Comparison of ENCODE assay signal across 19 cellular contexts in genomic region chr7:11153694-11154093, GRCh38.
A peak's percentile ranks its signal among the peaks of the same experiment; 100 is the strongest.
DNase-seq lines count a peak whose midpoint lies in the region; TF ChIP-seq lines count a peak whose summit lies in the region.
"Had no signal": no experiment of that assay in that cellular context is flagged by ENCODE, and none has a peak within 500 bp of the region (broad histone marks: within the 10 kb centered on the region; RNA-seq: fewer than 3 reads in every experiment).

No MANE protein-coding gene starts in this region.

- H3K36me3 ChIP-seq in osteoblast (ENCODE audit: insufficient read depth, low read length): no peaks in the 10 kb centered on the region
- H3K36me3 ChIP-seq in prostate gland: no peaks in the 10 kb centered on the region
- H3K36me3 ChIP-seq: ascending aorta had no signal

- no peaks in the 10 kb centered on the region for H3K9me3 ChIP-seq in osteoblast (ENCODE audit: low read depth, low read length)
- H3K9me3 ChIP-seq in prostate gland: no peaks in the 10 kb centered on the region
- H3K9me3 ChIP-seq: A549, ascending aorta had no signal

- intact Hi-C loops in prostate gland (cut with DNase I): no loop called here

- no peaks in the 10 kb centered on the region for H3K79me2 ChIP-seq in osteoblast (ENCODE audit: insufficient read depth, low read length)

- H3K27ac ChIP-seq in osteoblast (ENCODE audit: low read depth, low read length) (no peak overlapping the region), prostate gland (no peak overlapping the region)
- H3K27ac ChIP-seq: A549, ascending aorta, dorsolateral prefrontal cortex, skin epidermis had no signal

- H3K4me3 ChIP-seq in choroid plexus epithelial cell (ENCODE audit: low read depth, low read length) (no peak overlapping the region), osteoblast (ENCODE audit: insufficient read depth, low read length) (no peak overlapping the region), prostate gland (no peak overlapping the region)
- H3K4me3 ChIP-seq: A549, ascending aorta, dorsolateral prefrontal cortex, skin epidermis had no signal

- H3K27me3 ChIP-seq in osteoblast (ENCODE audit: insufficient read depth, low read length) (no peaks in the 10 kb centered on the region), prostate gland (replicated peaks; ENCODE audit: insufficient read depth) (no peaks in the 10 kb centered on the region)
- H3K27me3 ChIP-seq: ascending aorta, dorsolateral prefrontal cortex had no signal

- H3K4me2 ChIP-seq in osteoblast (ENCODE audit: insufficient read depth, low read length): no peak overlapping the region
- H3K4me2 ChIP-seq: A549 had no signal

- DNase-seq in NCI-H1436 (lab: John Stamatoyannopoulos, UW): peak; percentile 0
- DNase-seq in NCI-H1436 treated with DMSO at 0.1 percent for 48 hours (lab: John Stamatoyannopoulos, UW): no peak
- peak; percentile 20 for DNase-seq in NCI-H2227 treated with DMSO at 0.1 percent for 48 hours (lab: John Stamatoyannopoulos, UW)
- peak; percentile 9 for DNase-seq in choroid plexus epithelial cell (ENCODE audit: low read depth)
- no peak for DNase-seq in osteoblast (ENCODE audit: insufficient read length, low spot score, missing footprints)
- DNase-seq in prostate gland (ENCODE audit: low spot score): no peak
- DNase-seq in NCI-H345 treated with DMSO at 0.1 percent for 48 hours (lab: John Stamatoyannopoulos, UW; ENCODE audit: unreplicated experiment): no peak
- DNase-seq in middle frontal gyrus (ENCODE audit: extremely low spot score, low spot score): no peak
- DNase-seq: activated CD4-positive, alpha-beta T cell treated with anti-CD3 and anti-CD28 coated beads, Interleukin-2, amount 50 U/mL, for 4 hours; activated CD4-positive, CD25-positive, alpha-beta regulatory T cell; dorsolateral prefrontal cortex; glutamatergic neuron; NCI-H2171 treated with DMSO at 0.1 percent for 48 hours; NCI-H748 treated with DMSO at 0.1 percent for 48 hours; SW 1271; T1000 had no signal

- H2AFZ ChIP-seq in osteoblast (ENCODE audit: low read length): no peak overlapping the region

- H3K4me1 ChIP-seq in osteoblast (ENCODE audit: insufficient read depth, low read length) (no peaks in the 10 kb centered on the region), prostate gland (replicated peaks) (no peaks in the 10 kb centered on the region)
- H3K4me1 ChIP-seq: A549, ascending aorta had no signal

- no peak for TF ChIP-seq POLR2A in prostate gland (IDR thresholded peaks at IDR 0.05)

- H4K20me1 ChIP-seq in osteoblast (ENCODE audit: insufficient read depth, low read length): no peaks in the 10 kb centered on the region

- 91% methylated on average over 4 of the region's 4 CpGs for WGBS in prostate gland

- TF ChIP-seq CTCF in choroid plexus epithelial cell (conservative IDR thresholded peaks at IDR 0.05; ENCODE audit: low read depth, low read length): peak; percentile 6
- TF ChIP-seq CTCF in osteoblast (IDR thresholded peaks at IDR 0.05; ENCODE audit: extremely low read depth, low read depth, low read length): peak; percentile 9
- no peak for TF ChIP-seq CTCF in prostate gland (IDR thresholded peaks at IDR 0.05)

Comparison
In these comparisons a context has a peak if more than half of its experiments do, and no peak if none do; other contexts are left out.
1. DNase-seq: peak in NCI-H1436 (single experiment), NCI-H2227 treated with DMSO at 0.1 percent for 48 hours (single experiment) and choroid plexus epithelial cell (single experiment); none in NCI-H1436 treated with DMSO at 0.1 percent for 48 hours (single experiment), osteoblast (single experiment), prostate gland (single experiment), NCI-H345 treated with DMSO at 0.1 percent for 48 hours (single experiment) and middle frontal gyrus (single experiment).
2. CTCF ChIP-seq: peak in choroid plexus epithelial cell (single experiment) and osteoblast (single experiment); none in prostate gland (0 of 4).